20 cellular contexts compared by ENCODE assay signal in the genomic region with DNA sequence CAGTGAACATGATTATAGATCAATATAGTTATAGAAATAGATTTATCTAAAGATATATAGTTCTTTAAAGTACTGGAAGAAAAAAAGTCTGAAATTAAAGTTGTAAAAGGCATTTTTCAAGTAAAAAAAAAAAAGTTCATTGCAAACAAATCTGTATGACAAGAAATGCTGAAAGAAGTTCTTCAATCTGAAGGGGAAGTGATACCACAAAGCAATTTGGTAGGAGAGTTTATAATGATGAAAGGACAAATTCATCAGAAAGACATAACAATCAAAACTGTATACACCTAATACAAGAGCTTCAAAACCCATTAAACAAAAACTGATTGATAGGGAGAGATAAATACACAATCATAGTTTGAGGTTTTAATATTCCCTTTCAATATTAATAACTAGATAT. TPM values are rescaled to one million over a fixed set of nuclear protein-coding genes. Genes with fewer than 3 reads are reported as not detected.
DNase-seq lines count a peak whose midpoint lies in the region; ATAC-seq, FAIRE-seq and TF ChIP-seq lines count a peak whose summit lies in the region.
"Had no signal": no experiment of that assay in that cellular context is flagged by ENCODE, and none has a peak within 500 bp of the region (broad histone marks: within the 10 kb centered on the region; RNA-seq: fewer than 3 reads in every experiment).

No MANE protein-coding gene starts in this region.

- TF ChIP-seq EP300 in GM12878 (IDR thresholded peaks at IDR 0.05; ENCODE audit: borderline replicate concordance in 1 of 2, control insufficient read depth in 1 of 2, low read depth in 2 of 2, low read length in 2 of 2) = no peak

- no peak overlapping the region for H2AFZ ChIP-seq in GM12878 (ENCODE audit: control insufficient read depth, low read depth, low read length)

- no peaks in the 10 kb centered on the region for H3K4me1 ChIP-seq in GM12878 (ENCODE audit: control insufficient read depth, insufficient read depth, low read length)
- H3K4me1 ChIP-seq: BE2C, Caco-2 had no signal

- ATAC-seq in GM12878 = no peak
- peak; percentile 35 to 42 for ATAC-seq in naive B cell (ENCODE audit: low read depth in 2 of 2)
- ATAC-seq in GM18907 (IDR thresholded peaks at IDR 0.05; ENCODE audit: unreplicated experiment) = no peak

- no peak overlapping the region for H3K27ac Mint-ChIP-seq in naive B cell
- H3K27ac Mint-ChIP-seq: CD4-positive, alpha-beta T cell; H9 had no signal

- H3K36me3 Mint-ChIP-seq in naive B cell = peaks cover 0 to 19% of the 10 kb centered on the region in 2 donors

- H3K36me3 ChIP-seq in GM12878 (ENCODE audit: control insufficient read depth in 2 of 2, insufficient read depth in 2 of 2, low read length in 1 of 2) = no peaks in the 10 kb centered on the region
- H3K36me3 ChIP-seq: BE2C had no signal

- no peak for TF ChIP-seq RAD21 in GM12878 (IDR thresholded peaks at IDR 0.05; ENCODE audit: insufficient read depth, low read depth, low read length)

- RAD21 ChIA-PET in GM12878 (lab: Charles Lee; ENCODE audit: unreplicated experiment) = no interaction called here

- TF ChIP-seq CTCF in GM12878 (IDR thresholded peaks at IDR 0.05 in 2 of 3, conservative IDR thresholded peaks at IDR 0.05 in 1 of 3; ENCODE audit: control insufficient read depth in 2 of 3, extremely low read depth in 1 of 3, insufficient read depth in 1 of 3, low read depth in 3 of 3, low read length in 3 of 3) = no peak

- POLR2A ChIA-PET in GM12878 (lab: Charles Lee) = no interaction called here

- no peaks in the 10 kb centered on the region for H4K20me1 ChIP-seq in GM12878 (ENCODE audit: control insufficient read depth, insufficient read depth)

- H3K4me3 ChIP-seq in GM12878 = no peak overlapping the region

- DNase-seq in GM12891 (ENCODE audit: insufficient read length, low spot score) (no peak), MV-4-11 (lab: John Stamatoyannopoulos, UW) (peak; percentile 44), GM12878 (ENCODE audit: low read depth, low spot score) (no peak), naive B cell (no peak)
- no peak for DNase-seq in effector CD8-positive, alpha-beta T cell (lab: John Stamatoyannopoulos, UW)
- DNase-seq in activated CD4-positive, alpha-beta T cell treated with anti-CD3 and anti-CD28 coated beads, Interleukin-2, amount 50 U/mL, for 1 hour = no peak
- DNase-seq: ACHN; BE2C; C1 segment of cervical spinal cord; Caco-2; CD4-positive, alpha-beta T cell; DMS79; GDM1; H9 had no signal

- H3K9me3 Mint-ChIP-seq in naive B cell = peaks cover 0 to 5% (median 0%) of the 10 kb centered on the region in 7 donors
- H3K9me3 Mint-ChIP-seq: CD4-positive, alpha-beta T cell had no signal

- H3K4me3 Mint-ChIP-seq in naive B cell = no peak overlapping the region
- H3K4me3 Mint-ChIP-seq: CD4-positive, alpha-beta T cell; H9 had no signal

- H3K9ac ChIP-seq in GM12878 (ENCODE audit: control insufficient read depth, insufficient read depth, low read length) = no peak overlapping the region

- intact Hi-C loops in GM12878 (cut with micrococcal nuclease; ENCODE audit: unreplicated experiment) = no loop called here

- H3K79me2 ChIP-seq in GM12878 (ENCODE audit: control insufficient read depth, insufficient read depth, low read length) = no peaks in the 10 kb centered on the region; the same call in 1 of the 2 replicates

- H3K9me3 ChIP-seq in GM12878 (replicated peaks; ENCODE audit: control insufficient read depth, insufficient read depth, low read length) = no peaks in the 10 kb centered on the region
- H3K9me3 ChIP-seq: BE2C, Caco-2 had no signal

- H3K27me3 Mint-ChIP-seq in naive B cell = no peaks in the 10 kb centered on the region
- H3K27me3 Mint-ChIP-seq: CD4-positive, alpha-beta T cell had no signal

- SMC1A ChIA-PET in GM12878 (lab: Charles Lee; ENCODE audit: uncharacterized antibody, unreplicated experiment) = no interaction called here

- H3K4me1 Mint-ChIP-seq in naive B cell = peaks cover 30 to 55% (median 36%) of the 10 kb centered on the region in 3 donors

- in situ Hi-C loops in GM12878 (cut with MboI) = no loop called here

- H3K4me2 ChIP-seq in GM12878 (ENCODE audit: control insufficient read depth, insufficient read depth) = no peak overlapping the region

- no TSS peak for BruUV-seq in GM12878 (replicated peaks; lab: Mats Ljungman, UMichigan)

- H3K27ac ChIP-seq in GM12878 (ENCODE audit: control insufficient read depth, insufficient read depth) = no peak overlapping the region
- H3K27ac ChIP-seq: HL-60 had no signal

- CTCF ChIA-PET in GM12878 (lab: Yijun Ruan, JAX) = no interaction called here

- FAIRE-seq in GM12891 (lab: Jason Lieb, UNC) = no peak
- no peak for FAIRE-seq in GM12878 (lab: Jason Lieb, UNC)
- FAIRE-seq: A204.1, D721Med, GM19239, H1 had no signal

- TF ChIP-seq POLR2A in GM12891 (IDR thresholded peaks at IDR 0.05; ENCODE audit: low read depth, low read length) (no peak), GM12878 (IDR thresholded peaks at IDR 0.05; ENCODE audit: low read depth, low read length) (no peak)

- no peaks in the 10 kb centered on the region for H3K27me3 ChIP-seq in GM12878 (replicated peaks in 1 of 2; ENCODE audit: control insufficient read depth in 2 of 2, insufficient read depth in 2 of 2, low read length in 1 of 2)
- H3K27me3 ChIP-seq: BE2C had no signal

TF ChIP-seq in GM12891, 5 proteins besides CTCF, POLR2A, EP300 and RAD21:
- TF ChIP-seq SPI1 (IDR thresholded peaks at IDR 0.05; ENCODE audit: low read depth, low read length) (peak; percentile 72), POU2F2 (IDR thresholded peaks at IDR 0.05; ENCODE audit: low read depth, low read length) (no peak), POLR2AphosphoS5 (IDR thresholded peaks at IDR 0.05; ENCODE audit: low read depth, low read length) (no peak), TAF1 (IDR thresholded peaks at IDR 0.05; ENCODE audit: low read depth, low read length) (no peak), PAX5 (IDR thresholded peaks at IDR 0.05; ENCODE audit: insufficient read depth, low read length, severe bottlenecking) (no peak)
TF ChIP-seq in GM12891: peak in this region for 1.

TF ChIP-seq in GM12878, 131 proteins besides CTCF, POLR2A, EP300 and RAD21 (continues in another document):
- TF ChIP-seq POU2F2 (IDR thresholded peaks at IDR 0.05; ENCODE audit: borderline replicate concordance, low read depth, low read length) = no peak
- no peak for TF ChIP-seq ZNF207 (IDR thresholded peaks at IDR 0.05; ENCODE audit: borderline replicate concordance)
- no peak for TF ChIP-seq GATAD2B (conservative IDR thresholded peaks at IDR 0.05; ENCODE audit: low read depth)

RNA-seq across cellular contexts. Expression of a gene that starts 14.1 kb away (rescaled TPM):
- polyA plus RNA-seq in GM12891 (2012; ENCODE audit: low read depth, missing spikeins) = 0.44 TPM
- 12.0 and 15.1 TPM in 2 replicates for total RNA-seq in GM12878 (2013; cell fraction: nucleolus; rRNA removed)
- 0.68 and 1.1 TPM in 2 replicates for total RNA-seq in GM12878 (2014; rRNA removed)
- 0.27 and 0.51 TPM in 2 replicates for total RNA-seq in GM12878 (2014; rRNA removed; fragmentation: Illumina TruSeq; extraction: Trizol)
- total RNA-seq in GM12878 (2021) = 0.45 and 1.3 TPM in 2 replicates
- not detected for polyA plus RNA-seq in GM12878 (2011; ENCODE audit: low read depth)
- polyA plus RNA-seq in GM12878 (2011; rRNA removed) = 0.11 and 0.24 TPM in 2 replicates
- 0.19 and 0.53 TPM in 2 replicates for polyA plus RNA-seq in GM12878 (2011; cell fraction: cytosol; rRNA removed)
- polyA plus RNA-seq in GM12878 (2011; cell fraction: nucleus; rRNA removed) = 1.1 and 1.5 TPM in 2 replicates
- polyA plus RNA-seq in GM12878 (2012) = 0.27 and 0.42 TPM in 2 replicates
- 0.13 TPM in 1 of 2 replicates, not detected in the other for polyA plus RNA-seq in GM12878 (2014; fragmentation: Illumina TruSeq; extraction: Trizol)
- polyA plus RNA-seq in GM12878 (2014; fragmentation: Nextera tagmentation; extraction: Ambion mirVana) = not detected
- polyA plus RNA-seq in GM12878 (2014; rRNA removed) = 1.0 TPM in 1 of 2 replicates, not detected in the other
- 1 to 10 TPM in 1 of 2 experiments, under 1 TPM in 1; 0.86 to 1.1 TPM for polyA plus RNA-seq in GM12878 (2016; fragmentation: Nextera tagmentation; extraction: Ambion mirVana)
- 1.0 TPM in 1 of 2 replicates, not detected in the other for polyA minus RNA-seq in GM12878 (2011; rRNA and poly(A)+ RNA removed)
- polyA minus RNA-seq in GM12878 (2011; cell fraction: cytosol; rRNA and poly(A)+ RNA removed) = 1.6 TPM in 1 of 2 replicates, not detected in the other
- polyA minus RNA-seq in GM12878 (2011; cell fraction: nucleus; rRNA and poly(A)+ RNA removed) = 3.0 and 10.3 TPM in 2 replicates
- polyA plus RNA-seq in naive B cell (ENCODE audit: low read depth in 6 of 6) = 1 to 10 TPM in 4 of 6 donors, not detected in 2; 1.7 to 2.2 (median 2.0) TPM

RNA-seq across cellular contexts. Expression of a gene that starts 50.1 kb away (rescaled TPM):
- polyA plus RNA-seq in GM12891 (2012; ENCODE audit: low read depth, missing spikeins) = 12.4 TPM
- total RNA-seq in GM12878 (2013; cell fraction: nucleolus; rRNA removed) = 51.2 and 56.7 TPM in 2 replicates
- 21.9 and 26.2 TPM in 2 replicates for total RNA-seq in GM12878 (2014; rRNA removed)
- total RNA-seq in GM12878 (2014; rRNA removed; fragmentation: Illumina TruSeq; extraction: Trizol) = 22.0 and 22.3 TPM in 2 replicates
- total RNA-seq in GM12878 (2021) = 19.0 and 22.1 TPM in 2 replicates
- 8.7 TPM for polyA plus RNA-seq in GM12878 (2011; ENCODE audit: low read depth)
- polyA plus RNA-seq in GM12878 (2011; rRNA removed) = 24.8 and 30.0 TPM in 2 replicates
- polyA plus RNA-seq in GM12878 (2011; cell fraction: cytosol; rRNA removed) = 17.4 and 18.2 TPM in 2 replicates
- polyA plus RNA-seq in GM12878 (2011; cell fraction: nucleus; rRNA removed) = 17.1 and 19.3 TPM in 2 replicates
- 10.6 and 10.9 TPM in 2 replicates for polyA plus RNA-seq in GM12878 (2012)
- polyA plus RNA-seq in GM12878 (2014; fragmentation: Illumina TruSeq; extraction: Trizol) = 19.5 and 20.7 TPM in 2 replicates
- 10 to 100 TPM in 1 of 2 experiments, 1 to 10 TPM in 1; 8.7 to 11.6 TPM for polyA plus RNA-seq in GM12878 (2014; fragmentation: Nextera tagmentation; extraction: Ambion mirVana)
- polyA plus RNA-seq in GM12878 (2014; rRNA removed) = 12.8 and 15.6 TPM in 2 replicates
- polyA plus RNA-seq in GM12878 (2016; fragmentation: Nextera tagmentation; extraction: Ambion mirVana) = 10 to 100 TPM; 29.3 to 32.8 TPM
- polyA minus RNA-seq in GM12878 (2011; rRNA and poly(A)+ RNA removed) = 47.2 and 48.8 TPM in 2 replicates
- polyA minus RNA-seq in GM12878 (2011; cell fraction: cytosol; rRNA and poly(A)+ RNA removed) = 13.1 and 14.5 TPM in 2 replicates
- polyA minus RNA-seq in GM12878 (2011; cell fraction: nucleus; rRNA and poly(A)+ RNA removed) = 23.6 and 36.8 TPM in 2 replicates
- 10 to 100 TPM; 18.0 to 34.8 (median 28.6) TPM for polyA plus RNA-seq in naive B cell (ENCODE audit: low read depth in 6 of 6)

Comparison
In these comparisons a context has a peak if more than half of its experiments do, and no peak if none do; other contexts are left out.
1. ATAC-seq: peak in naive B cell (2 of 2); none in GM12878 (single experiment) and GM18907 (single experiment).